Comparison of ENCODE assay signal across 16 cellular contexts in genomic region chr1:233319272-233319671, GRCh38.
"Had no signal": no experiment of that assay in that cellular context is flagged by ENCODE, and none has a peak within 500 bp of the region (broad histone marks: within the 10 kb centered on the region; RNA-seq: fewer than 3 reads in every experiment).

No MANE protein-coding gene starts in this region.

- DNase-seq: activated CD4-positive, alpha-beta T cell treated with anti-CD3 and anti-CD28 coated beads for 4 hours; activated CD8-positive, alpha-beta memory T cell treated with anti-CD3 and anti-CD28 coated beads, Interleukin-2, amount 50 U/mL, for 4 hours; activated CD8-positive, alpha-beta T cell treated with anti-CD3 and anti-CD28 coated beads for 36 hours; activated naive CD4-positive, alpha-beta T cell treated with anti-CD3 and anti-CD28 coated beads, Interleukin-2, amount 50 U/mL, for 16 hours; amniotic stem cell; body of pancreas; central memory CD4-positive, alpha-beta T cell; KG1; MV-4-11; NCI-H1092 treated with DMSO at 0.1 percent for 48 hours; NCI-H1694 treated with DMSO at 0.1 percent for 48 hours; NCI-H2029 treated with DMSO at 0.1 percent for 48 hours; NCI-H345; NCI-H524; OCI-M1; SHP77 had no signal
